In genomic region chrX:96721398-96721797, GRCh38 we compare ENCODE assay signal across 11 cellular contexts. TPM values are rescaled to one million over a fixed set of nuclear protein-coding genes. Genes with fewer than 3 reads are reported as not detected.
A peak's percentile ranks its signal among the peaks of the same experiment; 100 is the strongest.
DNase-seq lines count a peak whose midpoint lies in the region; ATAC-seq and TF ChIP-seq lines count a peak whose summit lies in the region.
"Had no signal": no experiment of that assay in that cellular context is flagged by ENCODE, and none has a peak within 500 bp of the region (broad histone marks: within the 10 kb centered on the region; RNA-seq: fewer than 3 reads in every experiment).

No MANE protein-coding gene starts in this region.

- DNase-seq in fibroblast of villous mesenchyme (ENCODE audit: low read depth) (peak; percentile 30), foreskin fibroblast (no peak), brain microvascular endothelial cell (no peak), Right ventricle myocardium inferior (ENCODE audit: missing footprints) (no peak)
- no peak for DNase-seq in activated CD8-positive, alpha-beta memory T cell treated with anti-CD3 and anti-CD28 coated beads for 24 hours
- DNase-seq: Caco-2, head of caudate nucleus had no signal

- in situ Hi-C loops in brain microvascular endothelial cell (cut with HindIII; ENCODE audit: low pct_ligation_motif_present, low sequenced_read_pairs), result no loop called here

- no peaks in the 10 kb centered on the region for H3K27me3 ChIP-seq in brain microvascular endothelial cell (replicated peaks)
- H3K27me3 ChIP-seq: neutrophil had no signal

- H3K4me3 ChIP-seq in fibroblast of villous mesenchyme (ENCODE audit: low read depth, low read length) (no peak overlapping the region), foreskin fibroblast (ENCODE audit: low read depth in 1 of 2, low read length in 2 of 2) (no peak overlapping the region), brain microvascular endothelial cell (ENCODE audit: low read depth, low read length) (no peak overlapping the region)

- no peaks in the 10 kb centered on the region for H3K36me3 ChIP-seq in brain microvascular endothelial cell (replicated peaks)
- H3K36me3 ChIP-seq: neutrophil had no signal

- intact Hi-C loops in Right ventricle myocardium inferior (cut with DNase I), result no loop called here

- H3K27ac ChIP-seq in brain microvascular endothelial cell, result no peak overlapping the region
- H3K27ac ChIP-seq: neutrophil had no signal

- TF ChIP-seq CTCF in fibroblast of villous mesenchyme (IDR thresholded peaks at IDR 0.05; ENCODE audit: insufficient read depth, low read depth, low read length) (no peak), foreskin fibroblast (IDR thresholded peaks at IDR 0.05; ENCODE audit: low read depth, low read length) (no peak), brain microvascular endothelial cell (IDR thresholded peaks at IDR 0.05; ENCODE audit: low read depth, low read length, missing control alignments) (no peak)

- ATAC-seq in GM18508 (IDR thresholded peaks at IDR 0.05; ENCODE audit: insufficient read depth, unreplicated experiment) (peak; percentile 100), GM21447 (IDR thresholded peaks at IDR 0.05; ENCODE audit: unreplicated experiment) (peak; percentile 100), HG03135 (IDR thresholded peaks at IDR 0.05; ENCODE audit: unreplicated experiment) (peak; percentile 99), Right ventricle myocardium inferior (no peak)

RNA-seq across cellular contexts. Expression of gene DIAPH2, which starts 36.8 kb away (rescaled TPM):
- total RNA-seq in fibroblast of villous mesenchyme (15.5 and 20.3 TPM in 2 replicates), Right ventricle myocardium inferior (9.9 TPM)
